In the genomic region with DNA sequence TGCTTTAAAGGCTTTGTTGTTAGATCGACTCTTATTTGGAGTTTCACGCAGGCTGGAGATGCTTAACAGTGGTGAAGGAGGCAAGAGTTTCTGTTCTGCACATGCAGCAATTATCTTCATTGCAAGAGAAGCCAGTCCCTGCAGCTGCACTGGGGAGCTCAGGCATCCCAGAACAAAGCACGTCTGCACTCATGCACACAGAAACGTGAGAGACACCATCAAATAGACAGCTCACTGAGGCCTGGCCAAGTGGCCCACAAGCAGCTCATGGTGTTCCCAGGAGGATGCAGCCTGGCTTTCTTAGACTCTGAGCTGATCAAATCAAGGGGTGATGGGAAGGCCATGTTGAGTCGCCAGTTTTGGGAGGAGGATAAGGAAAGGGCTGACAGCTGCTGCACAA, we compare ENCODE assay signal across 23 cellular contexts.
"Had no signal": no experiment of that assay in that cellular context is flagged by ENCODE, and none has a peak within 500 bp of the region (broad histone marks: within the 10 kb centered on the region; RNA-seq: fewer than 3 reads in every experiment).

No MANE protein-coding gene starts in this region.

- H3K36me3 Mint-ChIP-seq: activated naive CD4-positive, alpha-beta T cell treated with anti-CD3 and anti-CD28 coated beads, Interleukin-2, amount 10 ng/mL, durations not matched to agents 7 days and 5 days had no signal

- H3K9me3 ChIP-seq: SK-N-SH had no signal

- H3K4me2 ChIP-seq: SK-N-SH had no signal

- H3K4me3 Mint-ChIP-seq: activated CD8-positive, alpha-beta T cell treated with anti-CD3 and anti-CD28 coated beads for 36 hours; activated naive CD4-positive, alpha-beta T cell treated with anti-CD3 and anti-CD28 coated beads, Interleukin-2, amount 10 ng/mL, durations not matched to agents 7 days and 5 days; activated naive CD8-positive, alpha-beta T cell treated with anti-CD3 and anti-CD28 coated beads for 36 hours; activated T-cell treated with anti-CD3 and anti-CD28 coated beads, Interleukin-2, amount 50 U/mL, for 72 hours; T-helper 1 cell treated with Interleukin-12 subunit alpha and Interleukin-12 subunit beta and Interleukin-4 antibody, amounts not matched to agents 30 μg/mL and 1 μg/mL, for 36 hours had no signal

- H3K27ac Mint-ChIP-seq: activated CD8-positive, alpha-beta T cell treated with anti-CD3 and anti-CD28 coated beads for 36 hours; activated naive CD4-positive, alpha-beta T cell treated with anti-CD3 and anti-CD28 coated beads, Interleukin-2, amount 10 ng/mL, durations not matched to agents 7 days and 5 days; activated naive CD8-positive, alpha-beta T cell treated with anti-CD3 and anti-CD28 coated beads for 36 hours; activated T-cell treated with anti-CD3 and anti-CD28 coated beads, Interleukin-2, amount 50 U/mL, for 72 hours; activated T-helper 2 cell treated with anti-CD3 and anti-CD28 coated beads, Interferon-gamma antibody, Interleukin-2, Interleukin-4, amounts not matched to agents 10 μg/mL and 5 μg/mL and 100 μg/mL, durations not matched to agents 14 hours and 24 hours and 36 hours; T-helper 1 cell treated with Interleukin-12 subunit alpha and Interleukin-12 subunit beta and Interleukin-4 antibody, amounts not matched to agents 30 μg/mL and 1 μg/mL, for 36 hours had no signal

- H3K9ac ChIP-seq: SK-N-SH had no signal

- DNase-seq: activated CD4-positive, alpha-beta T cell treated with anti-CD3 and anti-CD28 coated beads for 4 hours; activated CD8-positive, alpha-beta memory T cell treated with anti-CD3 and anti-CD28 coated beads, Interleukin-2, amount 50 U/mL, for 4 hours; activated CD8-positive, alpha-beta T cell treated with anti-CD3 and anti-CD28 coated beads for 36 hours; activated gamma-delta T cell treated with Interleukin-2 at 50 U/mL for 16 hours; activated naive CD4-positive, alpha-beta T cell treated with anti-CD3 and anti-CD28 coated beads, Interleukin-2, amount 10 ng/mL, durations not matched to agents 7 days and 5 days; activated naive CD8-positive, alpha-beta T cell treated with anti-CD3 and anti-CD28 coated beads for 36 hours; activated T-cell treated with anti-CD3 and anti-CD28 coated beads, Interleukin-2, amount 50 U/mL, for 72 hours; cerebellar nuclear complex; IMR-90; Kasumi-1; KBM-7; NCI-H1092; NCI-H2029; NCI-H2107; NCI-H510A treated with DMSO at 0.1 percent for 48 hours; NCI-H82; RPMI8226; SK-N-SH had no signal

- H3K27me3 Mint-ChIP-seq: activated CD8-positive, alpha-beta T cell treated with anti-CD3 and anti-CD28 coated beads for 36 hours; activated naive CD8-positive, alpha-beta T cell treated with anti-CD3 and anti-CD28 coated beads for 36 hours had no signal

- ATAC-seq: activated CD4-positive, CD25-positive, alpha-beta regulatory T cell treated with anti-CD3 and anti-CD28 coated beads, Interleukin-2, amount 50 U/mL, for 24 hours; activated CD8-positive, alpha-beta T cell treated with anti-CD3 and anti-CD28 coated beads for 36 hours; activated T-cell treated with anti-CD3 and anti-CD28 coated beads, Interleukin-2, amount 50 U/mL, for 72 hours; Panc1; Right ventricle myocardium inferior had no signal
